In genomic region chr2:219442206-219443015, GRCh38 we compare ENCODE assay signal across 8 cellular contexts. TPM values are rescaled to one million over a fixed set of nuclear protein-coding genes. Genes with fewer than 3 reads are reported as not detected.
DNase-seq lines count a peak whose midpoint lies in the region; ATAC-seq and TF ChIP-seq lines count a peak whose summit lies in the region.

No MANE protein-coding gene starts in this region.

- H3K27me3 Mint-ChIP-seq in activated T-cell treated with anti-CD3 and anti-CD28 coated beads, Interleukin-2, amount 50 U/mL, for 24 hours: peaks cover 24% of the 10 kb centered on the region

- H3K9ac ChIP-seq in adipocyte (ENCODE audit: low read length): peak overlapping the region; percentile 70

- ATAC-seq in omental fat pad (ENCODE audit: low FRiP score) (no peak), HG02870 (IDR thresholded peaks at IDR 0.05; ENCODE audit: unreplicated experiment) (no peak), GM19455 (IDR thresholded peaks at IDR 0.05; ENCODE audit: unreplicated experiment) (no peak)

- H3K4me1 ChIP-seq in adipocyte (ENCODE audit: control insufficient read depth, insufficient read depth, low read length) (peaks cover 17% of the 10 kb centered on the region), tibial artery (peaks cover 0 to 86% (median 53%) of the 10 kb centered on the region in 4 donors)

- H3K9me3 ChIP-seq in adipocyte (ENCODE audit: control insufficient read depth, low read length) (no peaks in the 10 kb centered on the region), tibial artery (no peaks in the 10 kb centered on the region)

- H3K36me3 Mint-ChIP-seq in activated T-cell treated with anti-CD3 and anti-CD28 coated beads, Interleukin-2, amount 50 U/mL, for 24 hours (ENCODE audit: low read depth): no peaks in the 10 kb centered on the region

- intact Hi-C loops in tibial artery (cut with DNase I; ENCODE audit: low total_unique reads): loop anchor here (5.0 kb wide), 1 partner anchor 35 kb away; no protein-coding TSS in a partner anchor

- H3K9me3 Mint-ChIP-seq in activated T-cell treated with anti-CD3 and anti-CD28 coated beads, Interleukin-2, amount 50 U/mL, for 24 hours: no peaks in the 10 kb centered on the region

- DNase-seq in activated T-cell treated with anti-CD3 and anti-CD28 coated beads, Interleukin-2, amount 50 U/mL, for 24 hours: no peak
- DNase-seq in activated T-cell treated with anti-CD3 and anti-CD28 coated beads, Interleukin-2, amount 50 U/mL, for 1 hour: no peak
- peak; percentile 46 for DNase-seq in adipocyte (ENCODE audit: low read depth)
- peak; percentile 59 for DNase-seq in left kidney (ENCODE audit: low read depth, low spot score)
- DNase-seq in tibial artery: peak in 1 of 2 donors; percentile 64
- no peak for DNase-seq in omental fat pad (ENCODE audit: low spot score)

- peak overlapping the region; percentile 57 for H3K4me3 Mint-ChIP-seq in activated T-cell treated with anti-CD3 and anti-CD28 coated beads, Interleukin-2, amount 50 U/mL, for 24 hours

- peak overlapping the region; percentile 96 to 97 for H3K27ac ChIP-seq in tibial artery

- H3K36me3 ChIP-seq in adipocyte (ENCODE audit: control insufficient read depth, insufficient read depth, low read length, severe bottlenecking): no peaks in the 10 kb centered on the region
- peaks cover 0 to 6% (median 0%) of the 10 kb centered on the region in 3 donors for H3K36me3 ChIP-seq in tibial artery

- TF ChIP-seq CTCF in tibial artery (IDR thresholded peaks at IDR 0.05) (no peak), omental fat pad (IDR thresholded peaks at IDR 0.05) (no peak)

- peak overlapping the region; percentile 72 for H3K4me3 ChIP-seq in adipocyte (ENCODE audit: low read length)
- peak overlapping the region; percentile 77 to 85 for H3K4me3 ChIP-seq in tibial artery

- H3K4me1 Mint-ChIP-seq in activated T-cell treated with anti-CD3 and anti-CD28 coated beads, Interleukin-2, amount 50 U/mL, for 24 hours (ENCODE audit: low read depth): peaks cover 14% of the 10 kb centered on the region

- no peak overlapping the region for H3K27ac Mint-ChIP-seq in activated T-cell treated with anti-CD3 and anti-CD28 coated beads, Interleukin-2, amount 50 U/mL, for 24 hours

- H3K27me3 ChIP-seq in adipocyte (replicated peaks; ENCODE audit: control insufficient read depth, insufficient read depth, low read length) (no peaks in the 10 kb centered on the region), tibial artery (no peaks in the 10 kb centered on the region)

RNA-seq across cellular contexts. Expression of gene SPEG, which starts 7.8 kb away (rescaled TPM):
- 10 to 100 TPM; 12.4 to 28.9 (median 17.7) TPM for total RNA-seq in omental fat pad

RNA-seq across cellular contexts. Expression of gene DES, which starts 24.2 kb away (rescaled TPM):
- 100 to 1,000 TPM in 3 of 4 donors, 10 to 100 TPM in 1; 39.4 to 292 (median 182) TPM for total RNA-seq in omental fat pad

RNA-seq across cellular contexts. Expression of gene DNPEP, which starts 54.7 kb away (rescaled TPM):
- total RNA-seq in omental fat pad: 10 to 100 TPM; 58.4 to 97.4 (median 85.7) TPM

RNA-seq across cellular contexts. Expression of gene GMPPA, which starts 56.3 kb away (rescaled TPM):
- 10 to 100 TPM; 22.6 to 37.8 (median 29.4) TPM for total RNA-seq in omental fat pad

Comparison
In these comparisons a context has a peak if more than half of its experiments do, and no peak if none do; other contexts are left out.
1. DNase-seq: peak in adipocyte (single experiment) and left kidney (single experiment); none in activated T-cell treated with anti-CD3 and anti-CD28 coated beads, Interleukin-2, amount 50 U/mL, for 24 hours (single experiment), activated T-cell treated with anti-CD3 and anti-CD28 coated beads, Interleukin-2, amount 50 U/mL, for 1 hour (single experiment) and omental fat pad (single experiment).